Comparison of ENCODE assay signal across 1 cellular context in genomic region chr1:204292733-204293132, GRCh38.
TF ChIP-seq lines count a peak whose summit lies in the region.

No MANE protein-coding gene starts in this region.

TF ChIP-seq in H1, 55 proteins besides CTCF, POLR2A, EP300 and RAD21 (continued from another document):
- TF ChIP-seq JUN (IDR thresholded peaks at IDR 0.05; ENCODE audit: low read depth, low read length) (no peak), YY1 (IDR thresholded peaks at IDR 0.05; ENCODE audit: low read depth, low read length) (no peak), KDM4A (IDR thresholded peaks at IDR 0.05; ENCODE audit: low read depth, low read length, severe bottlenecking) (no peak), E2F6 (IDR thresholded peaks at IDR 0.05) (no peak), BCL11A (IDR thresholded peaks at IDR 0.05; ENCODE audit: low read depth in 2 of 2, low read length in 2 of 2) (no peak), RNF2 (IDR thresholded peaks at IDR 0.05; ENCODE audit: borderline replicate concordance, low read depth, low read length, missing control alignments, poor library complexity, severe bottlenecking) (no peak), TAF7 (optimal IDR thresholded peaks at IDR 0.05; ENCODE audit: borderline replicate concordance, low read depth, low read length) (no peak)
TF ChIP-seq in H1: peak in this region for 0.
